In genomic region chr13:32037471-32037870, GRCh38 we compare ENCODE assay signal across 33 cellular contexts. TPM values are rescaled to one million over a fixed set of nuclear protein-coding genes. Genes with fewer than 3 reads are reported as not detected.
DNase-seq lines count a peak whose midpoint lies in the region; ATAC-seq, FAIRE-seq and TF ChIP-seq lines count a peak whose summit lies in the region.
"Had no signal": no experiment of that assay in that cellular context is flagged by ENCODE, and none has a peak within 500 bp of the region (broad histone marks: within the 10 kb centered on the region; RNA-seq: fewer than 3 reads in every experiment).

No MANE protein-coding gene starts in this region.

- ATAC-seq in GM21515 (IDR thresholded peaks at IDR 0.05; ENCODE audit: unreplicated experiment): no peak
- no peak for ATAC-seq in GM18873 (IDR thresholded peaks at IDR 0.05; ENCODE audit: low FRiP score, unreplicated experiment)
- ATAC-seq: stimulated activated naive CD8-positive, alpha-beta T cell treated with anti-CD3 and anti-CD28 coated beads, Interleukin-15, amount 100 ng/mL, for 72 hours had no signal

- H3K4me3 Mint-ChIP-seq in activated T-helper 1 cell treated with anti-CD3 and anti-CD28 coated beads, Interleukin-12 subunit alpha, Interleukin-12 subunit beta, Interleukin-2, Interleukin-4 antibody, amounts not matched to agents 30 ng/mL and 10 ng/mL and 1 ng/mL, durations not matched to agents 14 hours and 24 hours and 36 hours: peak overlapping the region; percentile 72
- H3K4me3 Mint-ChIP-seq in nephron: no peak overlapping the region
- H3K4me3 Mint-ChIP-seq: activated CD4-positive, alpha-beta memory T cell treated with anti-CD3 and anti-CD28 coated beads, Interleukin-2, amount 10 ng/mL, durations not matched to agents 7 days and 5 days; neural crest cell; stimulated activated naive CD8-positive, alpha-beta T cell treated with anti-CD3 and anti-CD28 coated beads, Interleukin-15, amount 100 ng/mL, for 72 hours had no signal

- peak overlapping the region; percentile 51 for H3K27ac ChIP-seq in 22Rv1
- H3K27ac ChIP-seq: lower lobe of right lung, Peyer's patch, vagina had no signal

- TF ChIP-seq CTCF in 22Rv1 (IDR thresholded peaks at IDR 0.05) (no peak), nephron (IDR thresholded peaks at IDR 0.05; ENCODE audit: unreplicated experiment in 3 of 3) (no peak)

- no peaks in the 10 kb centered on the region for H3K9me3 Mint-ChIP-seq in activated T-helper 1 cell treated with anti-CD3 and anti-CD28 coated beads, Interleukin-12 subunit alpha, Interleukin-12 subunit beta, Interleukin-2, Interleukin-4 antibody, amounts not matched to agents 30 ng/mL and 10 ng/mL and 1 ng/mL, durations not matched to agents 14 hours and 24 hours and 36 hours
- no peaks in the 10 kb centered on the region for H3K9me3 Mint-ChIP-seq in nephron
- H3K9me3 Mint-ChIP-seq: activated CD4-positive, alpha-beta memory T cell treated with anti-CD3 and anti-CD28 coated beads, Interleukin-2, amount 10 ng/mL, durations not matched to agents 7 days and 5 days; activated naive CD4-positive, alpha-beta T cell treated with anti-CD3 and anti-CD28 coated beads, Interleukin-2, amount 50 U/mL, for 72 hours; CD8-positive, alpha-beta memory T cell; neural crest cell; stimulated activated naive CD8-positive, alpha-beta T cell treated with anti-CD3 and anti-CD28 coated beads, Interleukin-15, amount 100 ng/mL, for 72 hours had no signal

- peaks cover 2% of the 10 kb centered on the region for H3K36me3 Mint-ChIP-seq in activated T-helper 1 cell treated with anti-CD3 and anti-CD28 coated beads, Interleukin-12 subunit alpha, Interleukin-12 subunit beta, Interleukin-2, Interleukin-4 antibody, amounts not matched to agents 30 ng/mL and 10 ng/mL and 1 ng/mL, durations not matched to agents 14 hours and 24 hours and 36 hours (ENCODE audit: low read depth)
- H3K36me3 Mint-ChIP-seq in nephron (ENCODE audit: low read depth): no peaks in the 10 kb centered on the region
- H3K36me3 Mint-ChIP-seq: activated naive CD4-positive, alpha-beta T cell treated with anti-CD3 and anti-CD28 coated beads, Interleukin-2, amount 50 U/mL, for 72 hours; CD8-positive, alpha-beta memory T cell had no signal

- peaks cover 72% of the 10 kb centered on the region for H3K4me1 Mint-ChIP-seq in activated T-helper 1 cell treated with anti-CD3 and anti-CD28 coated beads, Interleukin-12 subunit alpha, Interleukin-12 subunit beta, Interleukin-2, Interleukin-4 antibody, amounts not matched to agents 30 ng/mL and 10 ng/mL and 1 ng/mL, durations not matched to agents 14 hours and 24 hours and 36 hours (ENCODE audit: low read depth)
- peaks cover 68% of the 10 kb centered on the region for H3K4me1 Mint-ChIP-seq in nephron

- peaks cover 3% of the 10 kb centered on the region for H3K27me3 Mint-ChIP-seq in activated T-helper 1 cell treated with anti-CD3 and anti-CD28 coated beads, Interleukin-12 subunit alpha, Interleukin-12 subunit beta, Interleukin-2, Interleukin-4 antibody, amounts not matched to agents 30 ng/mL and 10 ng/mL and 1 ng/mL, durations not matched to agents 14 hours and 24 hours and 36 hours (ENCODE audit: insufficient read depth)
- peaks cover 3% of the 10 kb centered on the region for H3K27me3 Mint-ChIP-seq in nephron (ENCODE audit: low read depth)
- H3K27me3 Mint-ChIP-seq: activated CD4-positive, alpha-beta memory T cell treated with anti-CD3 and anti-CD28 coated beads, Interleukin-2, amount 10 ng/mL, durations not matched to agents 7 days and 5 days; B cell had no signal

- no peak overlapping the region for H3K27ac Mint-ChIP-seq in activated T-helper 1 cell treated with anti-CD3 and anti-CD28 coated beads, Interleukin-12 subunit alpha, Interleukin-12 subunit beta, Interleukin-2, Interleukin-4 antibody, amounts not matched to agents 30 ng/mL and 10 ng/mL and 1 ng/mL, durations not matched to agents 14 hours and 24 hours and 36 hours
- H3K27ac Mint-ChIP-seq in nephron: peak overlapping the region in 2 of 3 experiments; percentile 12 to 18
- H3K27ac Mint-ChIP-seq: activated CD4-positive, alpha-beta memory T cell treated with anti-CD3 and anti-CD28 coated beads, Interleukin-2, amount 10 ng/mL, durations not matched to agents 7 days and 5 days; B cell; CD8-positive, alpha-beta memory T cell; stimulated activated naive CD8-positive, alpha-beta T cell treated with anti-CD3 and anti-CD28 coated beads, Interleukin-15, amount 100 ng/mL, for 72 hours had no signal

- no peak for DNase-seq in GM19239 (ENCODE audit: insufficient read length, low spot score)
- no peak for DNase-seq in activated T-helper 1 cell treated with anti-CD3 and anti-CD28 coated beads, Interleukin-12 subunit alpha, Interleukin-12 subunit beta, Interleukin-2, Interleukin-4 antibody, amounts not matched to agents 30 ng/mL and 10 ng/mL and 1 ng/mL, durations not matched to agents 14 hours and 24 hours and 36 hours (ENCODE audit: low spot score)
- no peak for DNase-seq in NCI-H2107 treated with DMSO at 0.1 percent for 48 hours (lab: John Stamatoyannopoulos, UW; ENCODE audit: unreplicated experiment)
- DNase-seq in RCC 7860 (ENCODE audit: low spot score): no peak
- DNase-seq: ACHN; activated CD4-positive, alpha-beta memory T cell treated with anti-CD3 and anti-CD28 coated beads, Interleukin-2, amount 10 ng/mL, durations not matched to agents 7 days and 5 days; activated CD4-positive, CD25-positive, alpha-beta regulatory T cell; activated CD8-positive, alpha-beta memory T cell treated with anti-CD3 and anti-CD28 coated beads, Interleukin-2, amount 50 U/mL, for 48 hours; amygdala; CD8-positive, alpha-beta memory T cell; effector CD4-positive, alpha-beta T cell; EL; H7; hippocampal formation; Karpas-422; lower lobe of right lung; midbrain; MV-4-11; NCI-H774; pancreas; Peyer's patch; SHP77 treated with DMSO at 0.1 percent for 48 hours; stimulated activated naive CD8-positive, alpha-beta T cell treated with anti-CD3 and anti-CD28 coated beads, Interleukin-15, amount 100 ng/mL, for 72 hours; SW 1271 had no signal

- intact Hi-C loops in activated T-helper 1 cell treated with anti-CD3 and anti-CD28 coated beads, Interleukin-12 subunit alpha, Interleukin-12 subunit beta, Interleukin-2, Interleukin-4 antibody, amounts not matched to agents 30 ng/mL and 10 ng/mL and 1 ng/mL, durations not matched to agents 14 hours and 24 hours and 36 hours (cut with micrococcal nuclease): loop anchor here (10.0 kb wide), 3 partner anchors 547 to 1787 kb away; partner anchors contain the start of gene PDS5B

- FAIRE-seq in GM19239 (lab: Jason Lieb, UNC): peak; percentile 73
- no peak for FAIRE-seq in RCC 7860 (lab: Jason Lieb, UNC)
- FAIRE-seq: GM18507, pancreas had no signal

RNA-seq across cellular contexts. Expression of gene FRY, which starts 5.9 kb away (rescaled TPM):
- 2.4 and 3.2 TPM in 2 replicates for total RNA-seq in activated T-helper 1 cell treated with anti-CD3 and anti-CD28 coated beads, Interleukin-12 subunit alpha, Interleukin-12 subunit beta, Interleukin-2, Interleukin-4 antibody, amounts not matched to agents 30 ng/mL and 10 ng/mL and 1 ng/mL, durations not matched to agents 14 hours and 24 hours and 36 hours
